Comparison of ENCODE assay signal across 15 cellular contexts in genomic region chr2:237361194-237361986, GRCh38. TPM values are rescaled to one million over a fixed set of nuclear protein-coding genes. Genes with fewer than 3 reads are reported as not detected.
A peak's percentile ranks its signal among the peaks of the same experiment; 100 is the strongest.
DNase-seq lines count a peak whose midpoint lies in the region; ATAC-seq and TF ChIP-seq lines count a peak whose summit lies in the region.
"Had no signal": no experiment of that assay in that cellular context is flagged by ENCODE, and none has a peak within 500 bp of the region (broad histone marks: within the 10 kb centered on the region; RNA-seq: fewer than 3 reads in every experiment).

No MANE protein-coding gene starts in this region.

- H3K4me3 ChIP-seq in AG09309 (ENCODE audit: control insufficient read depth, low read depth, low read length) (no peak overlapping the region), adipocyte (ENCODE audit: low read length) (no peak overlapping the region)
- H3K4me3 ChIP-seq: skin epidermis had no signal

- H3K27me3 ChIP-seq in adipocyte (replicated peaks; ENCODE audit: control insufficient read depth, insufficient read depth, low read length), result no peaks in the 10 kb centered on the region

- intact Hi-C loops in left cardiac atrium (cut with DNase I) (no loop called here), sciatic nerve (cut with DNase I) (no loop called here)

- H3K9ac ChIP-seq in adipocyte (ENCODE audit: low read length), result peak overlapping the region; percentile 80

- H3K9me3 ChIP-seq in adipocyte (ENCODE audit: control insufficient read depth, low read length), result no peaks in the 10 kb centered on the region

- TF ChIP-seq CTCF in AG09309 (IDR thresholded peaks at IDR 0.05; ENCODE audit: control insufficient read depth, insufficient read depth, low read depth, low read length, missing control alignments), result no peak

- H3K4me1 ChIP-seq in adipocyte (ENCODE audit: control insufficient read depth, insufficient read depth, low read length), result peaks cover 40% of the 10 kb centered on the region

- TF ChIP-seq POLR2A in erythroblast (IDR thresholded peaks at IDR 0.05; ENCODE audit: low read length), result no peak

- ATAC-seq in left cardiac atrium (peak; percentile 73 to 81), sciatic nerve (peak; percentile 31), GM18867 (IDR thresholded peaks at IDR 0.05; ENCODE audit: unreplicated experiment) (no peak)
- ATAC-seq: stimulated activated memory B cell treated with anti-CD40 and anti-IgM and Interleukin-4, amounts not matched to agents 10 μg/mL and 1 μg/mL and 100 μg/mL, for 72 hours had no signal

- H3K36me3 ChIP-seq in adipocyte (ENCODE audit: control insufficient read depth, insufficient read depth, low read length, severe bottlenecking), result peaks cover 100% of the 10 kb centered on the region

- DNase-seq in AG09309 (ENCODE audit: low read depth), result peak; percentile 37
- no peak for DNase-seq in adipocyte (ENCODE audit: low read depth)
- no peak for DNase-seq in left cardiac atrium
- DNase-seq in sciatic nerve (ENCODE audit: low spot score), result no peak
- no peak for DNase-seq in NCI-H2227 treated with DMSO at 0.1 percent for 48 hours (lab: John Stamatoyannopoulos, UW)
- no peak for DNase-seq in NCI-H2029 (lab: John Stamatoyannopoulos, UW)
- DNase-seq in erythroblast (lab: John Stamatoyannopoulos, UW), result no peak
- DNase-seq: activated CD4-positive, alpha-beta T cell treated with anti-CD3 and anti-CD28 coated beads, Interleukin-2, amount 10 ng/mL, durations not matched to agents 24 days and 14 days; caudate nucleus; DMS153; effector memory CD4-positive, alpha-beta T cell; NCI-H1436 had no signal

RNA-seq across cellular contexts. Expression of gene COL6A3, which starts 52.6 kb away (rescaled TPM):
- total RNA-seq in left cardiac atrium (100 to 1,000 TPM; 145 to 186 TPM), sciatic nerve (198 TPM)
